9 cellular contexts compared by ENCODE assay signal in the genomic region with DNA sequence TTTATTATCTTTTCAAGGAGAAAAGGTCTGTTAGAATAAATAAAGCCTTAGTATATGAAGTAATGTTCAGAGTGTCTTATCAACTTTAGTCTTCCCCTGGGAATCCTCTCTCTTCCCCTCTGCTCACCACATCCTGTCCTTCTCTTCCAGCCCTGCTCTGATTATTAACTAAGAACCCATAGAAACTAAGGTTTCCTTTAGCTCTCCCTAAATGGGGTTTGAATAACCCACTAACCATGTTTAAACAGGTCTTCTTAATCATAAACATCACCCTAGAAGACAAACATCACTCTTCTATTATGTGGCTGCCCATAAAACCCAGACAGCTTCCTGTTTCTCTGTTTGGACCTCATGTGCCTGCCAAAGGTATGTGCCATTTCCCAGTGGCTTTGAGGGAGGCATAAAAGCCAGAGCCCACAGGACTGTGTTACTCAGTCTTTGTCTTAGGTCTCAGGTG. TPM values are rescaled to one million over a fixed set of nuclear protein-coding genes. Genes with fewer than 3 reads are reported as not detected.
A peak's percentile ranks its signal among the peaks of the same experiment; 100 is the strongest.
DNase-seq lines count a peak whose midpoint lies in the region; ATAC-seq and FAIRE-seq lines count a peak whose summit lies in the region.
"Had no signal": no experiment of that assay in that cellular context is flagged by ENCODE, and none has a peak within 500 bp of the region (broad histone marks: within the 10 kb centered on the region; RNA-seq: fewer than 3 reads in every experiment).

No MANE protein-coding gene starts in this region.

- ATAC-seq in HG02885 (IDR thresholded peaks at IDR 0.05; ENCODE audit: poor library complexity, unreplicated experiment) (peak; percentile 43), GM21360 (IDR thresholded peaks at IDR 0.05; ENCODE audit: unreplicated experiment) (no peak)
- peak; percentile 55 for ATAC-seq in naive thymus-derived CD4-positive, alpha-beta T cell

- peaks cover 21 to 75% (median 26%) of the 10 kb centered on the region in 5 donors for H3K27me3 Mint-ChIP-seq in naive thymus-derived CD4-positive, alpha-beta T cell

- H3K27ac Mint-ChIP-seq in naive thymus-derived CD4-positive, alpha-beta T cell: peak overlapping the region in 2 of 9 donors; percentile 6 to 48

- peaks cover 12 to 23% of the 10 kb centered on the region in 2 donors for H3K4me1 ChIP-seq in naive thymus-derived CD4-positive, alpha-beta T cell (ENCODE audit: control insufficient read depth in 2 of 2, insufficient read depth in 2 of 2, low read length in 2 of 2)

- H3K9me3 ChIP-seq in naive thymus-derived CD4-positive, alpha-beta T cell (ENCODE audit: control insufficient read depth in 2 of 3, low read length in 3 of 3): no peaks in the 10 kb centered on the region

- POLR2A ChIA-PET in naive thymus-derived CD4-positive, alpha-beta T cell (lab: Charles Lee): no interaction called here

- peak; percentile 81 for FAIRE-seq in GM18507 (lab: Jason Lieb, UNC)

- H3K4me1 Mint-ChIP-seq in naive thymus-derived CD4-positive, alpha-beta T cell: peaks cover 13 to 31% (median 22%) of the 10 kb centered on the region in 7 donors

- no peaks in the 10 kb centered on the region for H3K36me3 ChIP-seq in naive thymus-derived CD4-positive, alpha-beta T cell (ENCODE audit: control insufficient read depth in 2 of 3, insufficient read depth in 3 of 3, low read length in 3 of 3)

- peaks cover 0 to 5% (median 0%) of the 10 kb centered on the region in 11 donors for H3K9me3 Mint-ChIP-seq in naive thymus-derived CD4-positive, alpha-beta T cell

- H3K36me3 Mint-ChIP-seq in naive thymus-derived CD4-positive, alpha-beta T cell: peaks cover 0 to 3% (median 0%) of the 10 kb centered on the region in 5 donors
- H3K36me3 Mint-ChIP-seq: activated naive CD4-positive, alpha-beta T cell treated with anti-CD3 and anti-CD28 coated beads, Interleukin-2, amount 50 U/mL, for 72 hours had no signal

- DNase-seq in GM18507 (ENCODE audit: extremely low spot score, insufficient read length, low read depth) (no peak), SK-MEL-5 (ENCODE audit: low read depth, low spot score) (peak; percentile 10), medulla oblongata (ENCODE audit: extremely low spot score) (no peak)
- DNase-seq in naive thymus-derived CD4-positive, alpha-beta T cell: no peak
- no peak for DNase-seq in stimulated activated CD4-positive, alpha-beta T cell treated with anti-CD3 and anti-CD28 coated beads, Interleukin-4, amount 100 ng/mL, for 4 hours
- DNase-seq: NCI-H526 had no signal

- CTCF ChIA-PET in naive thymus-derived CD4-positive, alpha-beta T cell (lab: Charles Lee): no interaction called here

- intact Hi-C loops in naive thymus-derived CD4-positive, alpha-beta T cell (cut with micrococcal nuclease): no loop called here

- peak overlapping the region in 6 of 10 donors; percentile 20 to 90 (median 87) for H3K4me3 Mint-ChIP-seq in naive thymus-derived CD4-positive, alpha-beta T cell

- no peak overlapping the region for H3K27ac ChIP-seq in naive thymus-derived CD4-positive, alpha-beta T cell (ENCODE audit: low read depth, low read length)

- H3K27me3 ChIP-seq in naive thymus-derived CD4-positive, alpha-beta T cell (ENCODE audit: control insufficient read depth in 2 of 2, insufficient read depth in 2 of 2, low read length in 2 of 2): no peaks in the 10 kb centered on the region

- in situ Hi-C loops in SK-MEL-5 (cut with HindIII; ENCODE audit: low pct_unique_long_range_greater_than_20kb, low sequenced_read_pairs): no loop called here

- no peak overlapping the region for H3K4me3 ChIP-seq in naive thymus-derived CD4-positive, alpha-beta T cell (ENCODE audit: low read length)

RNA-seq across cellular contexts. Expression of gene SLC14A1, which starts 50.1 kb away (rescaled TPM):
- total RNA-seq in SK-MEL-5 (2014; rRNA removed; shearing (Covaris generic)): not detected in 2 replicates
- polyA plus RNA-seq in SK-MEL-5 (2015; cell fraction: cytosol; rRNA removed): 0.04 TPM in 1 of 2 replicates, not detected in the other
- 0.41 and 0.84 TPM in 2 replicates for polyA plus RNA-seq in SK-MEL-5 (2015; cell fraction: nucleus; rRNA removed)
- total RNA-seq in naive thymus-derived CD4-positive, alpha-beta T cell: 10 to 100 TPM in 1 of 5 experiments, 1 to 10 TPM in 3, under 1 TPM in 1; 0.97 to 12.9 (median 3.3) TPM
- polyA plus RNA-seq in naive thymus-derived CD4-positive, alpha-beta T cell: 1 to 10 TPM; 1.4 to 2.2 TPM

RNA-seq across cellular contexts. Expression of gene SIGLEC15, which starts 51.4 kb away (rescaled TPM):
- total RNA-seq in SK-MEL-5 (2014; rRNA removed; shearing (Covaris generic)): 0.05 TPM in 1 of 2 replicates, not detected in the other
- not detected in 2 replicates for polyA plus RNA-seq in SK-MEL-5 (2015; cell fraction: cytosol; rRNA removed)
- not detected in 2 replicates for polyA plus RNA-seq in SK-MEL-5 (2015; cell fraction: nucleus; rRNA removed)
- 1 to 10 TPM in 1 of 5 experiments, not detected in 4; 1.3 TPM for total RNA-seq in naive thymus-derived CD4-positive, alpha-beta T cell
- under 1 TPM in 1 of 2 donors, not detected in 1; 0.13 TPM for polyA plus RNA-seq in naive thymus-derived CD4-positive, alpha-beta T cell
- total RNA-seq: activated naive CD4-positive, alpha-beta T cell treated with anti-CD3 and anti-CD28 coated beads, Interleukin-2, amount 50 U/mL, for 72 hours had no signal
